ENCODE assay signal across 8 cellular contexts in the genomic region with DNA sequence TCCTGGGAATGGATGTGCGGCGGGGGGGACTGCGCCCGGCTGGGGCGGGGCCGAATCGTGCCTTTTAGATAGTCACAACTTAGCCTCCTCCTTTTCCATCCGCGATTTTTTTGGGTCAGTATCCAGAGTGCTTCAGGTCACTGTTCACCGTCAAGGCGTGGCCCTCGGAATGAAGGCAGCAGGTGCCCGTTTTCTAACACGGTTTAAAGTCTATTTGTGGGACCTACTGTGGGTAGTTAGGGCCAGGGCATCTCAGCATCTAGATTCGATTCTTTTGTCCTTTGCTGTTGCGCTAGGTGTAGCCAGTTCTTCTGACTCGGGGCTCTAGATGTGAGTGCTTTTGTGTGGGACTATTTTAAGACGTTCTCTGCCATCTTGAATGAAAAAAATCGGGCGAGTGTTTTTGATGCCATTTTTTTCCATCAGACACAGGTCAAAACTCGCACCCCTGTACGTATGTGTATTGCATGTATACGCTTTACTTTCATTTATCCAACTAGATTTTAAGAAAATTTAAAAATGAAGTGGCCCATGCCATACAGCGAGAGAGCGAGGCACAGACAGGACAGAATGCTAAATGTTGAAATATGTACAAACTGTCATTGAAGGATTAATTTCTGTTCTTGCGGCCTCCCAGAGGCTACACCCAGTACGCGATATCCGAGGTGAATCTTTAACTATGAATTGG. TPM values are rescaled to one million over a fixed set of nuclear protein-coding genes. Genes with fewer than 3 reads are reported as not detected.
DNase-seq lines count a peak whose midpoint lies in the region; ATAC-seq, FAIRE-seq and TF ChIP-seq lines count a peak whose summit lies in the region.

No MANE protein-coding gene starts in this region.

- no peak for FAIRE-seq in A549 (lab: Jason Lieb, UNC)

- no peak for TF ChIP-seq EP300 in A549 (IDR thresholded peaks at IDR 0.05)

- H3K27ac Mint-ChIP-seq in brain = peak overlapping the region; percentile 97 to 99 (median 99)

- H3K4me3 Mint-ChIP-seq in brain = peak overlapping the region; percentile 93 to 96 (median 94)

- peaks cover 23% of the 10 kb centered on the region for H3K27me3 Mint-ChIP-seq in brain

- peak overlapping the region; percentile 90 to 93 for H3K27ac ChIP-seq in A549

- TF ChIP-seq CTCF in A549 (IDR thresholded peaks at IDR 0.05) = no peak
- no peak for TF ChIP-seq CTCF in GM06990 (IDR thresholded peaks at IDR 0.05; ENCODE audit: insufficient read depth, low read length, poor library complexity, severe bottlenecking)
- TF ChIP-seq CTCF in brain (conservative IDR thresholded peaks at IDR 0.05) = no peak

- CTCF ChIA-PET in A549 (lab: Yijun Ruan, JAX) = interaction anchor here (0.7 to 5.7 kb wide), 21 partner anchors 11 to 316 kb away, joined by 3 to 54 read pairs (median 8); partner anchors contain the start of gene NR2C1

- ATAC-seq in A549 = peak; percentile 2 to 6

- WGBS in A549 (ENCODE audit: missing lambda C conversion rate) = 1% methylated on average over 29 of the region's 29 CpGs

- H3K4me1 ChIP-seq in A549 = peaks cover 55% of the 10 kb centered on the region; the same call in 2 of the 3 replicates

- POLR2A ChIA-PET in A549 (lab: Yijun Ruan, JAX) = interaction anchor here (0.7 to 3.7 kb wide), 9 partner anchors 13 to 255 kb away, joined by 3 to 42 read pairs (median 9); partner anchors contain the start of genes METAP2 and NDUFA12

- H3K4me1 Mint-ChIP-seq in brain = peaks cover 76% of the 10 kb centered on the region

- no peaks in the 10 kb centered on the region for H3K9me3 ChIP-seq in A549

- H3K27me3 ChIP-seq in GM06990 (replicated peaks; ENCODE audit: control insufficient read depth, insufficient read depth, low read length) = no peaks in the 10 kb centered on the region

- DNase-seq in A549 (ENCODE audit: low read depth in 1 of 2, low spot score in 1 of 2) (peak in 1 of 2 experiments; percentile 59), GM06990 (ENCODE audit: extremely low read depth, insufficient read length) (peak; percentile 65), HUDEP-2 (lab: John Stamatoyannopoulos, UW; ENCODE audit: unreplicated experiment in 76 of 76) (peak in 51 of 76 experiments; percentile 15 to 75 (median 44)), OCI-M1 (lab: John Stamatoyannopoulos, UW) (peak; percentile 83), kidney glomerular epithelial cell (lab: John Stamatoyannopoulos, UW) (peak; percentile 80), SKM-1 (lab: John Stamatoyannopoulos, UW; ENCODE audit: unreplicated experiment) (no peak)
- peak in 5 of 6 experiments; percentile 27 to 73 (median 39) for DNase-seq in stimulated activated naive CD4-positive, alpha-beta T cell (lab: John Stamatoyannopoulos, UW)

- no peak for TF ChIP-seq POLR2A in A549 (IDR thresholded peaks at IDR 0.05; ENCODE audit: low read length)

- H3K4me3 ChIP-seq in A549 (peak overlapping the region; percentile 83), GM06990 (replicated peaks; ENCODE audit: low read depth, low read length) (peak overlapping the region; percentile 86)

- no peaks in the 10 kb centered on the region for H3K36me3 ChIP-seq in GM06990 (ENCODE audit: control insufficient read depth, insufficient read depth, low read length)

- TF ChIP-seq RAD21 in A549 (conservative IDR thresholded peaks at IDR 0.05 in 1 of 2, IDR thresholded peaks at IDR 0.05 in 1 of 2) = peak in 1 of 2 experiments; percentile 6; a peak in 1 of 5 replicates

- H3K36me3 Mint-ChIP-seq in brain = peaks cover 20% of the 10 kb centered on the region

- peak overlapping the region; percentile 70 for H3K4me2 ChIP-seq in A549

- H3K9me3 Mint-ChIP-seq in brain = peaks cover 0 to 8% (median 4%) of the 10 kb centered on the region in 5 experiments

TF ChIP-seq in A549, 52 proteins besides CTCF, POLR2A, EP300 and RAD21:
- TF ChIP-seq CHD2 (IDR thresholded peaks at IDR 0.05; ENCODE audit: low read length, partially characterized antibody) = no peak
- 0 out of 2 replicates have a peak, but pooled peaks have one; percentile 18 for TF ChIP-seq GATA3 (IDR thresholded peaks at IDR 0.05; ENCODE audit: borderline replicate concordance)
- 0 out of 2 replicates have a peak, but pooled peaks have one; percentile 12 for TF ChIP-seq FOSB (CRISPR knock-in tag; IDR thresholded peaks at IDR 0.05)

RNA-seq across cellular contexts. Expression of gene VEZT, which starts 0.7 kb away (rescaled TPM):
- polyA plus RNA-seq in A549 (2011; rRNA removed) (256 and 259 TPM in 2 replicates), A549 (2017; fragmentation: RNase III; extraction: RNeasy Plus Mini Kit Qiagen cat#74134 plus additional on column Dnase treatment) (87.1 to 92.3 TPM (median 89.6 TPM) in 3 replicates), brain (ENCODE audit: insufficient read depth, low read depth, low replicate concordance) (11.6 TPM)
- polyA plus RNA-seq in A549 (2012; cell fraction: cytosol; rRNA removed) = 45.9 and 52.6 TPM in 2 replicates
- 20.8 and 28.1 TPM in 2 replicates for polyA plus RNA-seq in A549 (2012; cell fraction: nucleus; rRNA removed)
- polyA minus RNA-seq in A549 (2011; rRNA and poly(A)+ RNA removed) = 184 and 235 TPM in 2 replicates

RNA-seq across cellular contexts. Expression of gene FGD6, which starts 1.0 kb away (rescaled TPM):
- polyA plus RNA-seq in A549 (2011; rRNA removed) (42.0 and 48.0 TPM in 2 replicates), A549 (2017; fragmentation: RNase III; extraction: RNeasy Plus Mini Kit Qiagen cat#74134 plus additional on column Dnase treatment) (15.5 to 17.6 TPM (median 16.5 TPM) in 3 replicates), brain (ENCODE audit: insufficient read depth, low read depth, low replicate concordance) (1.6 TPM)
- polyA plus RNA-seq in A549 (2012; cell fraction: cytosol; rRNA removed) = 6.0 and 6.7 TPM in 2 replicates
- 10.5 and 17.1 TPM in 2 replicates for polyA plus RNA-seq in A549 (2012; cell fraction: nucleus; rRNA removed)
- polyA minus RNA-seq in A549 (2011; rRNA and poly(A)+ RNA removed) = 54.8 and 54.9 TPM in 2 replicates
